In genomic region chr5:40385544-40385943, GRCh38 we compare ENCODE assay signal across 10 cellular contexts.
A peak's percentile ranks its signal among the peaks of the same experiment; 100 is the strongest.
DNase-seq lines count a peak whose midpoint lies in the region; ATAC-seq, FAIRE-seq and TF ChIP-seq lines count a peak whose summit lies in the region.
"Had no signal": no experiment of that assay in that cellular context is flagged by ENCODE, and none has a peak within 500 bp of the region (broad histone marks: within the 10 kb centered on the region; RNA-seq: fewer than 3 reads in every experiment).

No MANE protein-coding gene starts in this region.

- ATAC-seq in GM18858 (IDR thresholded peaks at IDR 0.05; ENCODE audit: unreplicated experiment) (no peak), HG03045 (IDR thresholded peaks at IDR 0.05; ENCODE audit: unreplicated experiment) (no peak)

- no peaks in the 10 kb centered on the region for H3K9me3 ChIP-seq in SJCRH30 (replicated peaks)

- H3K36me3 ChIP-seq in SJCRH30: no peaks in the 10 kb centered on the region

- peak overlapping the region; percentile 56 for H3K27ac ChIP-seq in SJCRH30

- TF ChIP-seq POLR2A in H54 (IDR thresholded peaks at IDR 0.05; ENCODE audit: low read depth, low read length): no peak

- no peaks in the 10 kb centered on the region for H3K27me3 ChIP-seq in SJCRH30

- peak; percentile 9 for DNase-seq in AG20443 (ENCODE audit: low spot score)
- peak; percentile 23 for DNase-seq in H54 (ENCODE audit: insufficient read length, low spot score)
- peak; percentile 37 to 57 for DNase-seq in SJCRH30
- DNase-seq in glomerular visceral epithelial cell (ENCODE audit: extremely low spot score): peak; percentile 84
- no peak for DNase-seq in medulla oblongata (ENCODE audit: extremely low spot score)
- DNase-seq in NCI-H187 (lab: John Stamatoyannopoulos, UW): no peak
- DNase-seq: activated gamma-delta T cell, posterior cingulate gyrus had no signal

- H3K4me3 ChIP-seq in SJCRH30: no peak overlapping the region

- peak; percentile 99 for FAIRE-seq in H54 (lab: Jason Lieb, UNC)

- H3K4me1 ChIP-seq in SJCRH30: peaks cover 50% of the 10 kb centered on the region

Comparison
In these comparisons a context has a peak if more than half of its experiments do, and no peak if none do; other contexts are left out.
1. DNase-seq: peak in AG20443 (single experiment), H54 (single experiment), SJCRH30 (2 of 2) and glomerular visceral epithelial cell (single experiment); none in medulla oblongata (single experiment) and NCI-H187 (0 of 2).